Comparison of ENCODE assay signal across 1 cellular context in genomic region chr2:206765242-206766056, GRCh38.
TF ChIP-seq lines count a peak whose summit lies in the region.

TSS of gene FASTKD2 (plus strand) at chr2:206765606. CDS start at chr2:206766694, 1,088 bp downstream.
TSS of gene MDH1B (minus strand) at chr2:206765328. CDS start at chr2:206765271, 57 bp downstream.

TF ChIP-seq in HepG2, 621 proteins besides CTCF, POLR2A, EP300 and RAD21 (continued from another document and continues in another):
- TF ChIP-seq, protein P1, sequence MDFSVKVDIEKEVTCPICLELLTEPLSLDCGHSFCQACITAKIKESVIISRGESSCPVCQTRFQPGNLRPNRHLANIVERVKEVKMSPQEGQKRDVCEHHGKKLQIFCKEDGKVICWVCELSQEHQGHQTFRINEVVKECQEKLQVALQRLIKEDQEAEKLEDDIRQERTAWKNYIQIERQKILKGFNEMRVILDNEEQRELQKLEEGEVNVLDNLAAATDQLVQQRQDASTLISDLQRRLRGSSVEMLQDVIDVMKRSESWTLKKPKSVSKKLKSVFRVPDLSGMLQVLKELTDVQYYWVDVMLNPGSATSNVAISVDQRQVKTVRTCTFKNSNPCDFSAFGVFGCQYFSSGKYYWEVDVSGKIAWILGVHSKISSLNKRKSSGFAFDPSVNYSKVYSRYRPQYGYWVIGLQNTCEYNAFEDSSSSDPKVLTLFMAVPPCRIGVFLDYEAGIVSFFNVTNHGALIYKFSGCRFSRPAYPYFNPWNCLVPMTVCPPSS (IDR thresholded peaks at IDR 0.05), result no peak
- TF ChIP-seq KLF11 (CRISPR knock-in tag; IDR thresholded peaks at IDR 0.05) (peak; percentile 71; the same call in 1 of the 2 replicates), FOXO1 (CRISPR knock-in tag; IDR thresholded peaks at IDR 0.05) (0 out of 2 replicates have a peak, but pooled peaks have one; percentile 32), ATM (IDR thresholded peaks at IDR 0.05; ENCODE audit: borderline replicate concordance) (peak; percentile 63; the same call in 1 of the 2 replicates), SRF (IDR thresholded peaks at IDR 0.05; ENCODE audit: low read depth, low read length) (0 out of 2 replicates have a peak, but pooled peaks have one; percentile 45), CCAR2 (optimal IDR thresholded peaks at IDR 0.05; ENCODE audit: low read depth, low read length) (no peak), ZNF263 (CRISPR knock-in tag; IDR thresholded peaks at IDR 0.05) (no peak), POLR2AphosphoS5 (IDR thresholded peaks at IDR 0.05; ENCODE audit: low read depth, low read length) (peak; percentile 97), ZKSCAN8 (CRISPR knock-in tag; IDR thresholded peaks at IDR 0.05; ENCODE audit: borderline replicate concordance) (0 out of 2 replicates have a peak, but pooled peaks have one; percentile 21), IKZF4 (CRISPR knock-in tag; IDR thresholded peaks at IDR 0.05; ENCODE audit: borderline replicate concordance, low read depth, not compliant biosample characterization) (peak; percentile 52), ZNF773 (CRISPR knock-in tag; IDR thresholded peaks at IDR 0.05; ENCODE audit: borderline replicate concordance) (no peak), ZNF546 (CRISPR knock-in tag; conservative IDR thresholded peaks at IDR 0.05) (no peak), RFX1 (IDR thresholded peaks at IDR 0.05) (peak; percentile 86), TBX2 (CRISPR knock-in tag; IDR thresholded peaks at IDR 0.05; ENCODE audit: borderline replicate concordance) (peak; percentile 72), WIZ (CRISPR knock-in tag; IDR thresholded peaks at IDR 0.05) (peak; percentile 51; the same call in 1 of the 2 replicates), ZNF367 (CRISPR knock-in tag; IDR thresholded peaks at IDR 0.05; ENCODE audit: borderline replicate concordance) (0 out of 2 replicates have a peak, but pooled peaks have one; percentile 73), FOXP1 (IDR thresholded peaks at IDR 0.05) (no peak), FOXP1 (CRISPR knock-in tag; IDR thresholded peaks at IDR 0.05) (no peak), ZNF251 (CRISPR knock-in tag; IDR thresholded peaks at IDR 0.05) (no peak), ZNF430 (CRISPR knock-in tag; IDR thresholded peaks at IDR 0.05) (peak; percentile 93; the same call in 1 of the 2 replicates), TIGD3 (CRISPR knock-in tag; IDR thresholded peaks at IDR 0.05; ENCODE audit: borderline replicate concordance) (no peak; the same call in 1 of the 2 replicates), TCF12 (IDR thresholded peaks at IDR 0.05) (no peak), TCF12 (CRISPR knock-in tag; IDR thresholded peaks at IDR 0.05) (0 out of 2 replicates have a peak, but pooled peaks have one; percentile 67), ZNF44 (CRISPR knock-in tag; IDR thresholded peaks at IDR 0.05) (peak; percentile 90; the same call in 1 of the 2 replicates), ZNF143 (CRISPR knock-in tag; IDR thresholded peaks at IDR 0.05) (peak; percentile 63; the same call in 1 of the 2 replicates), ZNF264 (CRISPR knock-in tag; IDR thresholded peaks at IDR 0.05) (peak; percentile 91), NFIC (IDR thresholded peaks at IDR 0.05; ENCODE audit: low read length) (no peak), MAFF (IDR thresholded peaks at IDR 0.05; ENCODE audit: low read depth, low read length) (no peak), ZNF343 (CRISPR knock-in tag; IDR thresholded peaks at IDR 0.05) (0 out of 2 replicates have a peak, but pooled peaks have one; percentile 27), ZNF772 (CRISPR knock-in tag; IDR thresholded peaks at IDR 0.05) (peak; percentile 76; the same call in 1 of the 2 replicates), ZNF205 (CRISPR knock-in tag; IDR thresholded peaks at IDR 0.05) (no peak; the same call in 1 of the 2 replicates), JUNB (CRISPR knock-in tag; IDR thresholded peaks at IDR 0.05; ENCODE audit: borderline replicate concordance) (no peak), ZNF878 (CRISPR knock-in tag; IDR thresholded peaks at IDR 0.05) (no peak), ZNF333 (CRISPR knock-in tag; IDR thresholded peaks at IDR 0.05; ENCODE audit: borderline replicate concordance) (no peak), SAP130 (CRISPR knock-in tag; IDR thresholded peaks at IDR 0.05; ENCODE audit: low read depth) (peak; percentile 98), E2F2 (CRISPR knock-in tag; IDR thresholded peaks at IDR 0.05; ENCODE audit: borderline replicate concordance) (no peak)
- TF ChIP-seq, protein P2, sequence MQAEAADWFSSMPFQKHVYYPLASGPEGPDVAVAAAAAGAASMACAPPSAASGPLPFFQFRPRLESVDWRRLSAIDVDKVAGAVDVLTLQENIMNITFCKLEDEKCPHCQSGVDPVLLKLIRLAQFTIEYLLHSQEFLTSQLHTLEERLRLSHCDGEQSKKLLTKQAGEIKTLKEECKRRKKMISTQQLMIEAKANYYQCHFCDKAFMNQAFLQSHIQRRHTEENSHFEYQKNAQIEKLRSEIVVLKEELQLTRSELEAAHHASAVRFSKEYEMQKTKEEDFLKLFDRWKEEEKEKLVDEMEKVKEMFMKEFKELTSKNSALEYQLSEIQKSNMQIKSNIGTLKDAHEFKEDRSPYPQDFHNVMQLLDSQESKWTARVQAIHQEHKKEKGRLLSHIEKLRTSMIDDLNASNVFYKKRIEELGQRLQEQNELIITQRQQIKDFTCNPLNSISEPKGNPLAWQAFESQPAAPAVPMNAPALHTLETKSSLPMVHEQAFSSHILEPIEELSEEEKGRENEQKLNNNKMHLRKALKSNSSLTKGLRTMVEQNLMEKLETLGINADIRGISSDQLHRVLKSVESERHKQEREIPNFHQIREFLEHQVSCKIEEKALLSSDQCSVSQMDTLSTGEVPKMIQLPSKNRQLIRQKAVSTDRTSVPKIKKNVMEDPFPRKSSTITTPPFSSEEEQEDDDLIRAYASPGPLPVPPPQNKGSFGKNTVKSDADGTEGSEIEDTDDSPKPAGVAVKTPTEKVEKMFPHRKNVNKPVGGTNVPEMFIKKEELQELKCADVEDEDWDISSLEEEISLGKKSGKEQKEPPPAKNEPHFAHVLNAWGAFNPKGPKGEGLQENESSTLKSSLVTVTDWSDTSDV (CRISPR knock-in tag; IDR thresholded peaks at IDR 0.05), result 0 out of 2 replicates have a peak, but pooled peaks have one; percentile 26
- TF ChIP-seq, protein P3, sequence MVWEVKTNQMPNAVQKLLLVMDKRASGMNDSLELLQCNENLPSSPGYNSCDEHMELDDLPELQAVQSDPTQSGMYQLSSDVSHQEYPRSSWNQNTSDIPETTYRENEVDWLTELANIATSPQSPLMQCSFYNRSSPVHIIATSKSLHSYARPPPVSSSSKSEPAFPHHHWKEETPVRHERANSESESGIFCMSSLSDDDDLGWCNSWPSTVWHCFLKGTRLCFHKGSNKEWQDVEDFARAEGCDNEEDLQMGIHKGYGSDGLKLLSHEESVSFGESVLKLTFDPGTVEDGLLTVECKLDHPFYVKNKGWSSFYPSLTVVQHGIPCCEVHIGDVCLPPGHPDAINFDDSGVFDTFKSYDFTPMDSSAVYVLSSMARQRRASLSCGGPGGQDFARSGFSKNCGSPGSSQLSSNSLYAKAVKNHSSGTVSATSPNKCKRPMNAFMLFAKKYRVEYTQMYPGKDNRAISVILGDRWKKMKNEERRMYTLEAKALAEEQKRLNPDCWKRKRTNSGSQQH (CRISPR knock-in tag; IDR thresholded peaks at IDR 0.05; ENCODE audit: low read depth), result peak; percentile 72
- TF ChIP-seq, protein P4, sequence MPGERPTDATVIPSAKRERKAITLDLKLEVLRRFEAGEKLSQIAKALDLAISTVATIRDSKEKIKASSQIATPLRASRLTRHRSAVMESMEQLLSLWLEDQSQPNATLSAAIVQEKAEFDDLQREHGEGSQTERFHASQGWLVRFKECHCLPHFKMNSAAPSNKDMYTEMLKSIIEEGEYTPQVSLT (CRISPR knock-in tag; IDR thresholded peaks at IDR 0.05; ENCODE audit: borderline replicate concordance, low read depth), result no peak
- TF ChIP-seq, protein P5, sequence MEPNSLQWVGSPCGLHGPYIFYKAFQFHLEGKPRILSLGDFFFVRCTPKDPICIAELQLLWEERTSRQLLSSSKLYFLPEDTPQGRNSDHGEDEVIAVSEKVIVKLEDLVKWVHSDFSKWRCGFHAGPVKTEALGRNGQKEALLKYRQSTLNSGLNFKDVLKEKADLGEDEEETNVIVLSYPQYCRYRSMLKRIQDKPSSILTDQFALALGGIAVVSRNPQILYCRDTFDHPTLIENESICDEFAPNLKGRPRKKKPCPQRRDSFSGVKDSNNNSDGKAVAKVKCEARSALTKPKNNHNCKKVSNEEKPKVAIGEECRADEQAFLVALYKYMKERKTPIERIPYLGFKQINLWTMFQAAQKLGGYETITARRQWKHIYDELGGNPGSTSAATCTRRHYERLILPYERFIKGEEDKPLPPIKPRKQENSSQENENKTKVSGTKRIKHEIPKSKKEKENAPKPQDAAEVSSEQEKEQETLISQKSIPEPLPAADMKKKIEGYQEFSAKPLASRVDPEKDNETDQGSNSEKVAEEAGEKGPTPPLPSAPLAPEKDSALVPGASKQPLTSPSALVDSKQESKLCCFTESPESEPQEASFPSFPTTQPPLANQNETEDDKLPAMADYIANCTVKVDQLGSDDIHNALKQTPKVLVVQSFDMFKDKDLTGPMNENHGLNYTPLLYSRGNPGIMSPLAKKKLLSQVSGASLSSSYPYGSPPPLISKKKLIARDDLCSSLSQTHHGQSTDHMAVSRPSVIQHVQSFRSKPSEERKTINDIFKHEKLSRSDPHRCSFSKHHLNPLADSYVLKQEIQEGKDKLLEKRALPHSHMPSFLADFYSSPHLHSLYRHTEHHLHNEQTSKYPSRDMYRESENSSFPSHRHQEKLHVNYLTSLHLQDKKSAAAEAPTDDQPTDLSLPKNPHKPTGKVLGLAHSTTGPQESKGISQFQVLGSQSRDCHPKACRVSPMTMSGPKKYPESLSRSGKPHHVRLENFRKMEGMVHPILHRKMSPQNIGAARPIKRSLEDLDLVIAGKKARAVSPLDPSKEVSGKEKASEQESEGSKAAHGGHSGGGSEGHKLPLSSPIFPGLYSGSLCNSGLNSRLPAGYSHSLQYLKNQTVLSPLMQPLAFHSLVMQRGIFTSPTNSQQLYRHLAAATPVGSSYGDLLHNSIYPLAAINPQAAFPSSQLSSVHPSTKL (CRISPR knock-in tag; IDR thresholded peaks at IDR 0.05), result peak; percentile 70; the same call in 1 of the 2 replicates
- TF ChIP-seq, protein P6, sequence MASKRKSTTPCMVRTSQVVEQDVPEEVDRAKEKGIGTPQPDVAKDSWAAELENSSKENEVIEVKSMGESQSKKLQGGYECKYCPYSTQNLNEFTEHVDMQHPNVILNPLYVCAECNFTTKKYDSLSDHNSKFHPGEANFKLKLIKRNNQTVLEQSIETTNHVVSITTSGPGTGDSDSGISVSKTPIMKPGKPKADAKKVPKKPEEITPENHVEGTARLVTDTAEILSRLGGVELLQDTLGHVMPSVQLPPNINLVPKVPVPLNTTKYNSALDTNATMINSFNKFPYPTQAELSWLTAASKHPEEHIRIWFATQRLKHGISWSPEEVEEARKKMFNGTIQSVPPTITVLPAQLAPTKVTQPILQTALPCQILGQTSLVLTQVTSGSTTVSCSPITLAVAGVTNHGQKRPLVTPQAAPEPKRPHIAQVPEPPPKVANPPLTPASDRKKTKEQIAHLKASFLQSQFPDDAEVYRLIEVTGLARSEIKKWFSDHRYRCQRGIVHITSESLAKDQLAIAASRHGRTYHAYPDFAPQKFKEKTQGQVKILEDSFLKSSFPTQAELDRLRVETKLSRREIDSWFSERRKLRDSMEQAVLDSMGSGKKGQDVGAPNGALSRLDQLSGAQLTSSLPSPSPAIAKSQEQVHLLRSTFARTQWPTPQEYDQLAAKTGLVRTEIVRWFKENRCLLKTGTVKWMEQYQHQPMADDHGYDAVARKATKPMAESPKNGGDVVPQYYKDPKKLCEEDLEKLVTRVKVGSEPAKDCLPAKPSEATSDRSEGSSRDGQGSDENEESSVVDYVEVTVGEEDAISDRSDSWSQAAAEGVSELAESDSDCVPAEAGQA (IDR thresholded peaks at IDR 0.05; ENCODE audit: low read depth), result no peak; the same call in 1 of the 2 replicates
- TF ChIP-seq, protein P6 (CRISPR knock-in tag; IDR thresholded peaks at IDR 0.05; ENCODE audit: borderline replicate concordance), result peak; percentile 68; the same call in 1 of the 2 replicates
- TF ChIP-seq, protein P7, sequence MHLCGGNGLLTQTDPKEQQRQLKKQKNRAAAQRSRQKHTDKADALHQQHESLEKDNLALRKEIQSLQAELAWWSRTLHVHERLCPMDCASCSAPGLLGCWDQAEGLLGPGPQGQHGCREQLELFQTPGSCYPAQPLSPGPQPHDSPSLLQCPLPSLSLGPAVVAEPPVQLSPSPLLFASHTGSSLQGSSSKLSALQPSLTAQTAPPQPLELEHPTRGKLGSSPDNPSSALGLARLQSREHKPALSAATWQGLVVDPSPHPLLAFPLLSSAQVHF (CRISPR knock-in tag; IDR thresholded peaks at IDR 0.05), result no peak
